Comparison of ENCODE assay signal across 28 cellular contexts in genomic region chr17:62895256-62895649, GRCh38.
DNase-seq lines count a peak whose midpoint lies in the region; ATAC-seq and TF ChIP-seq lines count a peak whose summit lies in the region.
"Had no signal": no experiment of that assay in that cellular context is flagged by ENCODE, and none has a peak within 500 bp of the region (broad histone marks: within the 10 kb centered on the region; RNA-seq: fewer than 3 reads in every experiment).

No MANE protein-coding gene starts in this region.

- TF ChIP-seq CTCF in mammary epithelial cell (conservative IDR thresholded peaks at IDR 0.05 in 1 of 2, IDR thresholded peaks at IDR 0.05 in 1 of 2; ENCODE audit: extremely low read depth in 1 of 2, insufficient read depth in 1 of 2, low read depth in 1 of 2, low read length in 2 of 2) (no peak), MCF 10A (IDR thresholded peaks at IDR 0.05; ENCODE audit: unreplicated experiment) (no peak), glutamatergic neuron (IDR thresholded peaks at IDR 0.05; ENCODE audit: partially characterized antibody, unreplicated experiment) (no peak), neutrophil (IDR thresholded peaks at IDR 0.05) (no peak), prostate gland (IDR thresholded peaks at IDR 0.05) (no peak)

- H4K20me1 ChIP-seq in mammary epithelial cell (ENCODE audit: insufficient read depth, low read length): no peaks in the 10 kb centered on the region

- ATAC-seq in GM18511 (IDR thresholded peaks at IDR 0.05; ENCODE audit: unreplicated experiment): no peak
- ATAC-seq: psoas muscle; stimulated activated effector memory CD8-positive, alpha-beta T cell treated with anti-CD3 and anti-CD28 coated beads, Interleukin-12 subunit alpha, Interleukin-12 subunit beta, amount 100 ng/mL, for 72 hours had no signal

- H3K27me3 ChIP-seq in mammary epithelial cell (ENCODE audit: insufficient read depth, low read length) (no peaks in the 10 kb centered on the region), neutrophil (no peaks in the 10 kb centered on the region), prostate gland (replicated peaks; ENCODE audit: insufficient read depth) (no peaks in the 10 kb centered on the region)
- H3K27me3 ChIP-seq: breast epithelium, heart left ventricle, sigmoid colon, SJSA1, transverse colon had no signal

- peak overlapping the region; percentile 46 for H3K4me2 ChIP-seq in mammary epithelial cell (ENCODE audit: insufficient read depth, low read depth, low read length)

- no peaks in the 10 kb centered on the region for H3K36me3 ChIP-seq in mammary epithelial cell (ENCODE audit: insufficient read depth, low read length)
- H3K36me3 ChIP-seq in neutrophil: no peaks in the 10 kb centered on the region
- H3K36me3 ChIP-seq in prostate gland: no peaks in the 10 kb centered on the region
- H3K36me3 ChIP-seq: breast epithelium, heart left ventricle, sigmoid colon, SJSA1, transverse colon had no signal

- no peak overlapping the region for H3K9ac ChIP-seq in mammary epithelial cell (ENCODE audit: insufficient read depth, low read length)

- H3K27ac Mint-ChIP-seq in MCF 10A (ENCODE audit: low read depth, unreplicated experiment): no peak overlapping the region
- H3K27ac Mint-ChIP-seq in glutamatergic neuron (ENCODE audit: unreplicated experiment): peak overlapping the region; percentile 75
- H3K27ac Mint-ChIP-seq: activated naive CD8-positive, alpha-beta T cell; memory B cell; stimulated activated effector memory CD8-positive, alpha-beta T cell treated with anti-CD3 and anti-CD28 coated beads, Interleukin-12 subunit alpha, Interleukin-12 subunit beta, amount 100 ng/mL, for 72 hours had no signal

- TF ChIP-seq POLR2A in prostate gland (IDR thresholded peaks at IDR 0.05): no peak

- no TSS peak for BruUV-seq in mammary epithelial cell (replicated peaks; lab: Mats Ljungman, UMichigan)
- BruUV-seq in MCF 10A (replicated peaks; lab: Mats Ljungman, UMichigan): no TSS peak

- in situ Hi-C loops in mammary epithelial cell (cut with MboI; ENCODE audit: low sequenced_read_pairs in 2 of 2): loop anchor here (10.0 kb wide), 2 partner anchors 60 to 70 kb away; partner anchors contain the start of gene TANC2 (in 1 of the 2)

- dilution Hi-C loops in mammary epithelial cell (cut with HindIII; ENCODE audit: low sequenced_read_pairs): loop anchor here (5.0 kb wide), 1 partner anchor 37 kb away; no protein-coding TSS in a partner anchor

- 34% methylated on average over 3 of the region's 3 CpGs for WGBS in mammary epithelial cell (ENCODE audit: low coverage, missing lambda C conversion rate)
- 70% methylated on average over 3 of the region's 3 CpGs for WGBS in prostate gland

- DNase-seq in mammary epithelial cell: no peak
- no peak for DNase-seq in MCF 10A (ENCODE audit: unreplicated experiment)
- DNase-seq in glutamatergic neuron: no peak
- DNase-seq in OCI-M2 (lab: John Stamatoyannopoulos, UW; ENCODE audit: unreplicated experiment): no peak
- DNase-seq in prostate gland (ENCODE audit: low spot score): no peak
- no peak for DNase-seq in inferior parietal cortex (ENCODE audit: extremely low spot score)
- DNase-seq: activated CD4-positive, alpha-beta T cell treated with anti-CD3 and anti-CD28 coated beads for 48 hours; activated CD8-positive, alpha-beta memory T cell treated with anti-CD3 and anti-CD28 coated beads for 24 hours; cortex of kidney; DMS79 treated with DMSO at 0.1 percent for 48 hours; GF-D8; HCEC 1CT; heart left ventricle; NCI-H1436; NCI-H446 treated with DMSO at 0.1 percent for 48 hours; NCI-H82; psoas muscle; sigmoid colon; T1000; transverse colon had no signal

- H3K27ac ChIP-seq in mammary epithelial cell (ENCODE audit: insufficient read depth, low read depth, low read length) (peak overlapping the region; percentile 43), neutrophil (peak overlapping the region; percentile 89), prostate gland (no peak overlapping the region)
- H3K27ac ChIP-seq: C4-2B, psoas muscle, SJSA1 had no signal

- intact Hi-C loops in mammary epithelial cell (cut with micrococcal nuclease): loop anchor here (5.0 kb wide), 1 partner anchor 118 kb away; no protein-coding TSS in a partner anchor
- intact Hi-C loops in MCF 10A (cut with micrococcal nuclease): no loop called here
- intact Hi-C loops in prostate gland (cut with DNase I): no loop called here

- H3K4me3 Mint-ChIP-seq in MCF 10A (ENCODE audit: unreplicated experiment): no peak overlapping the region
- peak overlapping the region; percentile 68 for H3K4me3 Mint-ChIP-seq in glutamatergic neuron (ENCODE audit: unreplicated experiment)
- H3K4me3 Mint-ChIP-seq: activated naive CD8-positive, alpha-beta T cell; memory B cell; stimulated activated effector memory CD8-positive, alpha-beta T cell treated with anti-CD3 and anti-CD28 coated beads, Interleukin-12 subunit alpha, Interleukin-12 subunit beta, amount 100 ng/mL, for 72 hours had no signal

- no peaks in the 10 kb centered on the region for H3K79me2 ChIP-seq in mammary epithelial cell (ENCODE audit: insufficient read depth, low read length)

- no peaks in the 10 kb centered on the region for H3K36me3 Mint-ChIP-seq in MCF 10A (ENCODE audit: insufficient read depth, unreplicated experiment)
- no peaks in the 10 kb centered on the region for H3K36me3 Mint-ChIP-seq in glutamatergic neuron (ENCODE audit: unreplicated experiment)
- H3K36me3 Mint-ChIP-seq: activated naive CD8-positive, alpha-beta T cell; memory B cell; stimulated activated effector memory CD8-positive, alpha-beta T cell treated with anti-CD3 and anti-CD28 coated beads, Interleukin-12 subunit alpha, Interleukin-12 subunit beta, amount 100 ng/mL, for 72 hours had no signal

- CTCF ChIA-PET in mammary epithelial cell (lab: Charles Lee; ENCODE audit: low non-redundant PET) (no interaction called here), MCF 10A (lab: Yijun Ruan, JAX) (interaction anchor here (1.0 to 1.1 kb wide), 2 partner anchors 64 to 69 kb away, joined by 3 to 4 read pairs; no protein-coding TSS in a partner anchor)

- no peaks in the 10 kb centered on the region for H3K9me3 ChIP-seq in mammary epithelial cell (replicated peaks; ENCODE audit: insufficient read depth, low read length)
- H3K9me3 ChIP-seq in neutrophil: no peaks in the 10 kb centered on the region
- H3K9me3 ChIP-seq in prostate gland: no peaks in the 10 kb centered on the region
- H3K9me3 ChIP-seq: breast epithelium, heart left ventricle, psoas muscle, sigmoid colon, SJSA1, transverse colon had no signal

- H3K27me3 Mint-ChIP-seq in MCF 10A (ENCODE audit: insufficient read depth, unreplicated experiment): no peaks in the 10 kb centered on the region
- no peaks in the 10 kb centered on the region for H3K27me3 Mint-ChIP-seq in glutamatergic neuron (ENCODE audit: unreplicated experiment)

- POLR2A ChIA-PET in MCF 10A (lab: Yijun Ruan, JAX): interaction anchor here (1.0 kb wide), 1 partner anchor 22 kb away, joined by 3 read pairs; no protein-coding TSS in a partner anchor

- H3K4me1 ChIP-seq in mammary epithelial cell (ENCODE audit: insufficient read depth, low read length): peaks cover 36% of the 10 kb centered on the region
- H3K4me1 ChIP-seq in neutrophil (ENCODE audit: control insufficient read depth in 1 of 2, insufficient read depth in 1 of 2, low read depth in 1 of 2, low read length in 1 of 2): peaks cover 57 to 64% of the 10 kb centered on the region in 2 experiments
- H3K4me1 ChIP-seq in prostate gland (replicated peaks): no peaks in the 10 kb centered on the region

- H3K4me1 Mint-ChIP-seq in MCF 10A (ENCODE audit: insufficient read depth, unreplicated experiment) (peaks cover 6% of the 10 kb centered on the region), glutamatergic neuron (ENCODE audit: low read depth, unreplicated experiment) (peaks cover 63% of the 10 kb centered on the region)
- H3K4me1 Mint-ChIP-seq: memory B cell had no signal

- H3K9me3 Mint-ChIP-seq in MCF 10A (ENCODE audit: unreplicated experiment) (no peaks in the 10 kb centered on the region), glutamatergic neuron (ENCODE audit: unreplicated experiment) (peaks cover 5% of the 10 kb centered on the region)
- H3K9me3 Mint-ChIP-seq: memory B cell; stimulated activated effector memory CD8-positive, alpha-beta T cell treated with anti-CD3 and anti-CD28 coated beads, Interleukin-12 subunit alpha, Interleukin-12 subunit beta, amount 100 ng/mL, for 72 hours had no signal

- H2AFZ ChIP-seq in mammary epithelial cell (ENCODE audit: low read depth, low read length): peak overlapping the region; percentile 69

- H3K4me3 ChIP-seq in mammary epithelial cell (replicated peaks in 1 of 3; ENCODE audit: insufficient read depth in 1 of 3, low read depth in 2 of 3, low read length in 3 of 3): no peak overlapping the region
- peak overlapping the region; percentile 41 to 43 for H3K4me3 ChIP-seq in neutrophil (ENCODE audit: low read depth in 1 of 2, low read length in 1 of 2)
- no peak overlapping the region for H3K4me3 ChIP-seq in prostate gland
- H3K4me3 ChIP-seq: breast epithelium, heart left ventricle, psoas muscle, sigmoid colon, SJSA1, transverse colon had no signal

Comparison
In these comparisons a context has a peak if more than half of its experiments do, and no peak if none do; other contexts are left out.
1. H3K27ac ChIP-seq: peak in mammary epithelial cell (single experiment) and neutrophil (single experiment); none in prostate gland (0 of 2).
2. H3K4me3 ChIP-seq: peak in neutrophil (2 of 2); none in mammary epithelial cell (0 of 3) and prostate gland (0 of 2).